In genomic region chr12:10153271-10154144, GRCh38 we compare ENCODE assay signal across 8 cellular contexts. TPM values are rescaled to one million over a fixed set of nuclear protein-coding genes. Genes with fewer than 3 reads are reported as not detected.
DNase-seq lines count a peak whose midpoint lies in the region; ATAC-seq and TF ChIP-seq lines count a peak whose summit lies in the region.

No MANE protein-coding gene starts in this region.

- DNase-seq in Daoy (ENCODE audit: low read depth) (peak; percentile 45), NCI-H748 treated with DMSO at 0.1 percent for 48 hours (lab: John Stamatoyannopoulos, UW) (peak; percentile 30), endodermal cell (peak; percentile 94), mesendoderm (peak; percentile 88)
- DNase-seq in activated CD8-positive, alpha-beta memory T cell treated with anti-CD3 and anti-CD28 coated beads for 48 hours (ENCODE audit: low read depth in 2 of 3, low spot score in 2 of 3), result peak; percentile 26 to 49 (median 30)
- peak; percentile 17 to 42 (median 21) for DNase-seq in stimulated activated CD4-positive, alpha-beta T cell treated with anti-CD3 and anti-CD28 coated beads, TNF-alpha, amount 100 ng/mL, for 48 hours (ENCODE audit: low read depth in 3 of 3)

- H4K8ac ChIP-seq in mesendoderm (ENCODE audit: low read depth, low read length), result no peak overlapping the region

- H2BK120ac ChIP-seq in mesendoderm (ENCODE audit: low read depth, low read length), result no peak overlapping the region

- H3K4me2 ChIP-seq in mesendoderm (ENCODE audit: low read length), result peak overlapping the region; percentile 88

- peak; percentile 100 for TF ChIP-seq CTCF in endodermal cell (conservative IDR thresholded peaks at IDR 0.05)

- H3K9ac ChIP-seq in endodermal cell (ENCODE audit: extremely low read depth, low read length, poor library complexity, severe bottlenecking) (peak overlapping the region; percentile 11), mesendoderm (ENCODE audit: low read length) (peak overlapping the region; percentile 89)

- no peaks in the 10 kb centered on the region for H3K9me3 ChIP-seq in endodermal cell (ENCODE audit: control insufficient read depth, low read length)

- H3K18ac ChIP-seq in mesendoderm (ENCODE audit: low read length), result peak overlapping the region; percentile 40

- H3K4me3 ChIP-seq in endodermal cell (ENCODE audit: low read length) (peak overlapping the region; percentile 75), mesendoderm (ENCODE audit: low read length) (peak overlapping the region; percentile 54)

- H3K36me3 ChIP-seq in endodermal cell (ENCODE audit: control insufficient read depth, insufficient read depth, low read length) (no peaks in the 10 kb centered on the region), mesendoderm (ENCODE audit: control insufficient read depth, insufficient read depth, low read length) (no peaks in the 10 kb centered on the region)

- peak overlapping the region; percentile 66 for H3K23ac ChIP-seq in mesendoderm (ENCODE audit: low read length)

- no peaks in the 10 kb centered on the region for H3K79me2 ChIP-seq in mesendoderm (ENCODE audit: control insufficient read depth, insufficient read depth, low read length)

- H3K79me1 ChIP-seq in mesendoderm (ENCODE audit: low read length), result no peaks in the 10 kb centered on the region

- peak overlapping the region; percentile 94 for H3K27ac Mint-ChIP-seq in endodermal cell

- peak overlapping the region; percentile 95 for H3K56ac ChIP-seq in mesendoderm (ENCODE audit: low read length)

- no peak overlapping the region for H4K5ac ChIP-seq in mesendoderm (ENCODE audit: low read length)

- ATAC-seq in HG02885 (IDR thresholded peaks at IDR 0.05; ENCODE audit: poor library complexity, unreplicated experiment), result peak; percentile 52
- no peak for ATAC-seq in GM19467 (IDR thresholded peaks at IDR 0.05; ENCODE audit: unreplicated experiment)

- H3K27me3 ChIP-seq in endodermal cell (ENCODE audit: control insufficient read depth, insufficient read depth, low read length, poor library complexity, severe bottlenecking) (no peaks in the 10 kb centered on the region), mesendoderm (ENCODE audit: insufficient read depth, low read length, poor library complexity) (no peaks in the 10 kb centered on the region)

- H2AK5ac ChIP-seq in mesendoderm (ENCODE audit: low read length), result no peak overlapping the region

- WGBS in endodermal cell (ENCODE audit: insufficient coverage in 1 of 2, insufficient read length in 1 of 2), 2 experiments, result 7 to 19% methylated on average over 26 to 46 of the region's 46 CpGs
- no CpG with 5 or more reads among the region's 46 CpGs for WGBS in mesendoderm (ENCODE audit: extremely low coverage, insufficient coverage, low lambda C conversion rate)

- no peaks in the 10 kb centered on the region for H3K36me3 Mint-ChIP-seq in endodermal cell (ENCODE audit: low read depth)

- H2BK5ac ChIP-seq in mesendoderm (ENCODE audit: low read length), result peak overlapping the region; percentile 70

- no peaks in the 10 kb centered on the region for H3K4me1 ChIP-seq in endodermal cell (ENCODE audit: control insufficient read depth, insufficient read depth, low read length)
- H3K4me1 ChIP-seq in mesendoderm (ENCODE audit: control insufficient read depth, low read depth, low read length), result no peaks in the 10 kb centered on the region

- no peaks in the 10 kb centered on the region for H3K27me3 Mint-ChIP-seq in endodermal cell (ENCODE audit: insufficient read depth)

- no peak overlapping the region for H3K4ac ChIP-seq in mesendoderm (ENCODE audit: low read depth, low read length)

- H3K27ac ChIP-seq in endodermal cell (ENCODE audit: low read depth, low read length) (no peak overlapping the region), mesendoderm (ENCODE audit: low read depth, low read length) (no peak overlapping the region)

- H3K9me3 Mint-ChIP-seq in endodermal cell, result no peaks in the 10 kb centered on the region

- no peak overlapping the region for H2BK15ac ChIP-seq in mesendoderm (replicated peaks; ENCODE audit: low read depth)

- peak overlapping the region; percentile 77 for H3K4me3 Mint-ChIP-seq in endodermal cell

- peaks cover 7% of the 10 kb centered on the region for H3K4me1 Mint-ChIP-seq in endodermal cell

RNA-seq across cellular contexts. Expression of gene OLR1, which starts 18.4 kb away (rescaled TPM):
- 0.06 TPM in 1 of 2 replicates, not detected in the other for total RNA-seq in Daoy (2014; rRNA removed; shearing (Covaris generic))
- under 1 TPM in 1 of 2 donors, not detected in 1; 0.22 TPM for total RNA-seq in endodermal cell
- 0.11 TPM for polyA plus RNA-seq in endodermal cell (2013, experiment 1 of 2)
- 0.58 TPM for polyA plus RNA-seq in endodermal cell (2013, experiment 2 of 2)
- 0.90 TPM for polyA plus RNA-seq in mesendoderm (2013, experiment 1 of 2)
- polyA plus RNA-seq in mesendoderm (2013, experiment 2 of 2), result 0.87 TPM

RNA-seq across cellular contexts. Expression of gene CLEC7A, which starts 23.5 kb away (rescaled TPM):
- not detected in 2 replicates for total RNA-seq in Daoy (2014; rRNA removed; shearing (Covaris generic))
- not detected for total RNA-seq in endodermal cell
- polyA plus RNA-seq in endodermal cell (2013, experiment 1 of 2), result not detected
- not detected for polyA plus RNA-seq in endodermal cell (2013, experiment 2 of 2)
- polyA plus RNA-seq in mesendoderm (2013, experiment 1 of 2), result 0.04 TPM
- polyA plus RNA-seq in mesendoderm (2013, experiment 2 of 2), result not detected

RNA-seq across cellular contexts. Expression of gene TMEM52B, which starts 25.3 kb away (rescaled TPM):
- 0.57 and 1.8 TPM in 2 replicates for total RNA-seq in Daoy (2014; rRNA removed; shearing (Covaris generic))
- not detected for total RNA-seq in endodermal cell
- polyA plus RNA-seq in endodermal cell (2013, experiment 1 of 2), result not detected
- polyA plus RNA-seq in endodermal cell (2013, experiment 2 of 2), result not detected
- 0.79 TPM for polyA plus RNA-seq in mesendoderm (2013, experiment 1 of 2)
- 0.57 TPM for polyA plus RNA-seq in mesendoderm (2013, experiment 2 of 2)

RNA-seq across cellular contexts. Expression of gene CLEC1A, which starts 54.7 kb away (rescaled TPM):
- total RNA-seq in Daoy (2014; rRNA removed; shearing (Covaris generic)), result 0.06 TPM in 1 of 2 replicates, not detected in the other
- total RNA-seq in endodermal cell, result not detected
- polyA plus RNA-seq in endodermal cell (2013, experiment 1 of 2), result 0.18 TPM
- 0.08 TPM for polyA plus RNA-seq in endodermal cell (2013, experiment 2 of 2)
- polyA plus RNA-seq in mesendoderm (2013, experiment 1 of 2), result 0.03 TPM
- 0.08 TPM for polyA plus RNA-seq in mesendoderm (2013, experiment 2 of 2)

RNA-seq across cellular contexts. Expression of gene GABARAPL1, which starts 59.2 kb away (rescaled TPM):
- total RNA-seq in Daoy (2014; rRNA removed; shearing (Covaris generic)), result 14.5 and 19.5 TPM in 2 replicates
- 100 to 1,000 TPM; 135 to 191 TPM for total RNA-seq in endodermal cell
- polyA plus RNA-seq in endodermal cell (2013, experiment 1 of 2), result 61.9 TPM
- polyA plus RNA-seq in endodermal cell (2013, experiment 2 of 2), result 71.4 TPM
- polyA plus RNA-seq in mesendoderm (2013, experiment 1 of 2), result 45.0 TPM
- 45.2 TPM for polyA plus RNA-seq in mesendoderm (2013, experiment 2 of 2)

Comparison
In these comparisons a context has a peak if more than half of its experiments do, and no peak if none do; other contexts are left out.
1. DNase-seq: peak in every context shown above with its lines; median percentile 94 in endodermal cell; 88 in mesendoderm; 45 in Daoy; 30 in NCI-H748 treated with DMSO at 0.1 percent for 48 hours; 30 in activated CD8-positive, alpha-beta memory T cell treated with anti-CD3 and anti-CD28 coated beads for 48 hours; 21 in stimulated activated CD4-positive, alpha-beta T cell treated with anti-CD3 and anti-CD28 coated beads, TNF-alpha, amount 100 ng/mL, for 48 hours.